ENCODE assay signal across 9 cellular contexts in genomic region chr1:23567629-23567995, GRCh38. TPM values are rescaled to one million over a fixed set of nuclear protein-coding genes. Genes with fewer than 3 reads are reported as not detected.
A peak's percentile ranks its signal among the peaks of the same experiment; 100 is the strongest.
DNase-seq lines count a peak whose midpoint lies in the region; ATAC-seq and TF ChIP-seq lines count a peak whose summit lies in the region.
"Had no signal": no experiment of that assay in that cellular context is flagged by ENCODE, and none has a peak within 500 bp of the region (broad histone marks: within the 10 kb centered on the region; RNA-seq: fewer than 3 reads in every experiment).

No MANE protein-coding gene starts in this region.

- no peak for TF ChIP-seq POLR2A in breast epithelium (IDR thresholded peaks at IDR 0.05)

- no peak for ATAC-seq in GM19467 (IDR thresholded peaks at IDR 0.05; ENCODE audit: unreplicated experiment)
- no peak for ATAC-seq in GM19397 (IDR thresholded peaks at IDR 0.05; ENCODE audit: unreplicated experiment)
- no peak for ATAC-seq in GM18907 (IDR thresholded peaks at IDR 0.05; ENCODE audit: unreplicated experiment)

- H3K4me1 Mint-ChIP-seq in MCF 10A (ENCODE audit: insufficient read depth, unreplicated experiment) = peaks cover 17% of the 10 kb centered on the region

- BruUV-seq in MCF 10A (replicated peaks; lab: Mats Ljungman, UMichigan) = no TSS peak

- no peaks in the 10 kb centered on the region for H3K9me3 Mint-ChIP-seq in MCF 10A (ENCODE audit: unreplicated experiment)

- TF ChIP-seq CTCF in breast epithelium (IDR thresholded peaks at IDR 0.05) (no peak), MCF 10A (IDR thresholded peaks at IDR 0.05; ENCODE audit: unreplicated experiment) (no peak)

- H3K27ac ChIP-seq in breast epithelium (peak overlapping the region; percentile 68 to 73), duodenal mucosa (ENCODE audit: low read depth, low read length) (no peak overlapping the region), urinary bladder (ENCODE audit: low read depth) (peak overlapping the region; percentile 73)

- H3K4me1 ChIP-seq in breast epithelium = peaks cover 0 to 3% of the 10 kb centered on the region in 2 donors
- H3K4me1 ChIP-seq in duodenal mucosa (ENCODE audit: control insufficient read depth in 1 of 2, insufficient read depth in 2 of 2, low read length in 2 of 2) = peaks cover 18 to 20% of the 10 kb centered on the region in 2 donors
- H3K4me1 ChIP-seq in mucosa of stomach (ENCODE audit: control insufficient read depth, insufficient read depth, low read length) = peaks cover 29% of the 10 kb centered on the region
- no peaks in the 10 kb centered on the region for H3K4me1 ChIP-seq in urinary bladder (ENCODE audit: insufficient read depth)

- H3K36me3 ChIP-seq in breast epithelium (no peaks in the 10 kb centered on the region), duodenal mucosa (ENCODE audit: control insufficient read depth in 1 of 2, insufficient read depth in 2 of 2, low read length in 2 of 2) (no peaks in the 10 kb centered on the region), mucosa of stomach (ENCODE audit: control insufficient read depth, insufficient read depth, low read length) (no peaks in the 10 kb centered on the region), urinary bladder (ENCODE audit: insufficient read depth) (no peaks in the 10 kb centered on the region)

- DNase-seq in breast epithelium (ENCODE audit: low spot score in 2 of 2) (no peak), MCF 10A (ENCODE audit: unreplicated experiment) (no peak)
- DNase-seq: NCI-H526 treated with DMSO at 0.1 percent for 48 hours had no signal

- H3K4me3 Mint-ChIP-seq in MCF 10A (ENCODE audit: unreplicated experiment) = no peak overlapping the region

- H3K9ac ChIP-seq in duodenal mucosa (ENCODE audit: low read depth in 1 of 2, low read length in 2 of 2) = no peak overlapping the region
- H3K9ac ChIP-seq in mucosa of stomach (ENCODE audit: low read length) = peak overlapping the region; percentile 70

- CTCF ChIA-PET in MCF 10A (lab: Yijun Ruan, JAX) = no interaction called here

- no peak overlapping the region for H3K27ac Mint-ChIP-seq in MCF 10A (ENCODE audit: low read depth, unreplicated experiment)

- H3K4me3 ChIP-seq in breast epithelium (peak overlapping the region; percentile 55 to 67 (median 62)), duodenal mucosa (ENCODE audit: low read depth in 1 of 2, low read length in 2 of 2) (peak overlapping the region; percentile 15 to 60), mucosa of stomach (ENCODE audit: low read length) (no peak overlapping the region), urinary bladder (ENCODE audit: low read depth, low read length) (peak overlapping the region; percentile 60)

- H3K9me3 ChIP-seq in breast epithelium (no peaks in the 10 kb centered on the region), duodenal mucosa (ENCODE audit: control insufficient read depth in 1 of 2, low read length in 2 of 2) (no peaks in the 10 kb centered on the region), mucosa of stomach (ENCODE audit: control insufficient read depth, low read length) (no peaks in the 10 kb centered on the region)

- H3K27me3 ChIP-seq in breast epithelium (no peaks in the 10 kb centered on the region), duodenal mucosa (ENCODE audit: control insufficient read depth in 1 of 2, insufficient read depth in 2 of 2, low read length in 2 of 2) (no peaks in the 10 kb centered on the region), mucosa of stomach (ENCODE audit: control insufficient read depth, insufficient read depth, low read length) (peaks cover 5% of the 10 kb centered on the region)

- POLR2A ChIA-PET in MCF 10A (lab: Yijun Ruan, JAX) = no interaction called here

- WGBS in urinary bladder = 68% methylated on average over 15 of the region's 15 CpGs

- no peaks in the 10 kb centered on the region for H3K36me3 Mint-ChIP-seq in MCF 10A (ENCODE audit: insufficient read depth, unreplicated experiment)

- H3K27me3 Mint-ChIP-seq in MCF 10A (ENCODE audit: insufficient read depth, unreplicated experiment) = peaks cover 12% of the 10 kb centered on the region

- intact Hi-C loops in breast epithelium (cut with DNase I; ENCODE audit: low total_unique reads) = no loop called here
- intact Hi-C loops in MCF 10A (cut with micrococcal nuclease) = no loop called here

RNA-seq across cellular contexts. Expression of gene ID3, which starts 8.3 kb away (rescaled TPM):
- total RNA-seq in breast epithelium = 100 to 1,000 TPM in 1 of 3 donors, 10 to 100 TPM in 2; 79.9 to 133 (median 90.9) TPM
- 15.7 and 34.8 TPM in 2 replicates for total RNA-seq in MCF 10A (2022)
- 152 TPM for total RNA-seq in urinary bladder
- 299 TPM for polyA plus RNA-seq in urinary bladder

RNA-seq across cellular contexts. Expression of gene E2F2, which starts 36.6 kb away (rescaled TPM):
- total RNA-seq in breast epithelium = under 1 TPM; under 0.01 to 0.73 (median 0.33) TPM
- 0.32 and 0.89 TPM in 2 replicates for total RNA-seq in MCF 10A (2022)
- total RNA-seq in urinary bladder = 2.9 TPM
- 0.08 TPM for polyA plus RNA-seq in urinary bladder
